8 cellular contexts compared by ENCODE assay signal in the genomic region with DNA sequence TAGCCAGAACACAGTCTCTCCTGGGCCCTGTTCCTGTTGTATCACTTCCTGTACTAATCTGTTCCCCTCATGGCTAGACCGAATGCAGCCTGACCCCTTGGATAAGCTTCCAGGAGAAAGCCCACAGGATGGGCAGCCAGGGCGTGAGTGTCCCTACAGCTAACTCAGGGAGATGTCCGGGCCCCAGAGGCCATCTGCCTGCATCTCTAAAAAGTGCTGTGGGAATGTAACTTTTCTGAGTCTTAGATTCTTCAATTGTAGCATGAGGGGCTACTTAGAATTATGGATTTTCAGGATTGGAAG. TPM values are rescaled to one million over a fixed set of nuclear protein-coding genes. Genes with fewer than 3 reads are reported as not detected.
DNase-seq lines count a peak whose midpoint lies in the region; ATAC-seq and TF ChIP-seq lines count a peak whose summit lies in the region.

No MANE protein-coding gene starts in this region.

- no peaks in the 10 kb centered on the region for H3K79me2 ChIP-seq in GM23338 (replicated peaks; ENCODE audit: insufficient read depth)

- no peaks in the 10 kb centered on the region for H4K20me1 ChIP-seq in GM23338 (replicated peaks; ENCODE audit: insufficient read depth)

- TF ChIP-seq CTCF in GM23338 (conservative IDR thresholded peaks at IDR 0.05; ENCODE audit: low read depth in 2 of 2), result no peak

- H3K27ac Mint-ChIP-seq in GM23338, result no peak overlapping the region
- H3K27ac Mint-ChIP-seq in activated T-helper 1 cell treated with anti-CD3 and anti-CD28 coated beads, Interleukin-12 subunit alpha, Interleukin-12 subunit beta, Interleukin-2, Interleukin-4 antibody, amounts not matched to agents 30 ng/mL and 10 ng/mL and 1 ng/mL, durations not matched to agents 14 hours and 24 hours and 36 hours, result peak overlapping the region; percentile 63
- no peak overlapping the region for H3K27ac Mint-ChIP-seq in activated naive CD8-positive, alpha-beta T cell treated with anti-CD3 and anti-CD28 coated beads for 36 hours

- intact Hi-C loops in activated T-helper 1 cell treated with anti-CD3 and anti-CD28 coated beads, Interleukin-12 subunit alpha, Interleukin-12 subunit beta, Interleukin-2, Interleukin-4 antibody, amounts not matched to agents 30 ng/mL and 10 ng/mL and 1 ng/mL, durations not matched to agents 14 hours and 24 hours and 36 hours (cut with micrococcal nuclease), result no loop called here

- no peak overlapping the region; the same call in 2 of the 3 replicates for H3K4me3 Mint-ChIP-seq in GM23338
- no peak overlapping the region for H3K4me3 Mint-ChIP-seq in activated T-helper 1 cell treated with anti-CD3 and anti-CD28 coated beads, Interleukin-12 subunit alpha, Interleukin-12 subunit beta, Interleukin-2, Interleukin-4 antibody, amounts not matched to agents 30 ng/mL and 10 ng/mL and 1 ng/mL, durations not matched to agents 14 hours and 24 hours and 36 hours
- no peak overlapping the region for H3K4me3 Mint-ChIP-seq in activated naive CD8-positive, alpha-beta T cell treated with anti-CD3 and anti-CD28 coated beads for 36 hours

- H3K27ac ChIP-seq in GM23338 (ENCODE audit: low read depth) (no peak overlapping the region; the same call in 1 of the 2 replicates), skin epidermis (peak overlapping the region; percentile 20 to 100 (median 97))

- H3F3A ChIP-seq in GM23338 (replicated peaks; ENCODE audit: low read depth), result peaks cover 19% of the 10 kb centered on the region

- peaks cover 80% of the 10 kb centered on the region for H3K4me1 Mint-ChIP-seq in GM23338
- H3K4me1 Mint-ChIP-seq in activated T-helper 1 cell treated with anti-CD3 and anti-CD28 coated beads, Interleukin-12 subunit alpha, Interleukin-12 subunit beta, Interleukin-2, Interleukin-4 antibody, amounts not matched to agents 30 ng/mL and 10 ng/mL and 1 ng/mL, durations not matched to agents 14 hours and 24 hours and 36 hours (ENCODE audit: low read depth), result peaks cover 70% of the 10 kb centered on the region
- peaks cover 65% of the 10 kb centered on the region for H3K4me1 Mint-ChIP-seq in activated naive CD8-positive, alpha-beta T cell treated with anti-CD3 and anti-CD28 coated beads for 36 hours

- no peaks in the 10 kb centered on the region for H3K36me3 ChIP-seq in GM23338 (ENCODE audit: insufficient read depth)

- 0 out of 2 replicates have a peak overlapping the region, but pooled peaks have one; percentile 54 for H3K4me2 ChIP-seq in GM23338

- H3K27me3 ChIP-seq in GM23338 (ENCODE audit: insufficient read depth), result no peaks in the 10 kb centered on the region

- no peaks in the 10 kb centered on the region for H3K9me2 ChIP-seq in GM23338 (ENCODE audit: insufficient read depth)

- H3K9me3 Mint-ChIP-seq in GM23338, result no peaks in the 10 kb centered on the region; the same call in 2 of the 3 replicates
- H3K9me3 Mint-ChIP-seq in activated T-helper 1 cell treated with anti-CD3 and anti-CD28 coated beads, Interleukin-12 subunit alpha, Interleukin-12 subunit beta, Interleukin-2, Interleukin-4 antibody, amounts not matched to agents 30 ng/mL and 10 ng/mL and 1 ng/mL, durations not matched to agents 14 hours and 24 hours and 36 hours, result no peaks in the 10 kb centered on the region
- no peaks in the 10 kb centered on the region for H3K9me3 Mint-ChIP-seq in activated naive CD8-positive, alpha-beta T cell treated with anti-CD3 and anti-CD28 coated beads for 36 hours

- DNase-seq in GM23338 (ENCODE audit: low spot score), result no peak
- DNase-seq in activated T-helper 1 cell treated with anti-CD3 and anti-CD28 coated beads, Interleukin-12 subunit alpha, Interleukin-12 subunit beta, Interleukin-2, Interleukin-4 antibody, amounts not matched to agents 30 ng/mL and 10 ng/mL and 1 ng/mL, durations not matched to agents 14 hours and 24 hours and 36 hours (ENCODE audit: low spot score), result no peak
- peak; percentile 58 for DNase-seq in islet precursor cell
- DNase-seq in HuH-7 (ENCODE audit: low spot score), result no peak
- DNase-seq in NCI-H1417 treated with DMSO at 0.1 percent for 48 hours (lab: John Stamatoyannopoulos, UW), result no peak
- no peak for DNase-seq in epidermal melanocyte (ENCODE audit: insufficient read length, low spot score)
- DNase-seq in activated naive CD8-positive, alpha-beta T cell treated with anti-CD3 and anti-CD28 coated beads for 36 hours, result no peak

- no peak overlapping the region for H2AFZ ChIP-seq in GM23338

- peaks cover 71% of the 10 kb centered on the region for H3K4me1 ChIP-seq in GM23338 (ENCODE audit: insufficient read depth)

- H3K36me3 Mint-ChIP-seq in GM23338 (ENCODE audit: low read depth), result no peaks in the 10 kb centered on the region
- H3K36me3 Mint-ChIP-seq in activated T-helper 1 cell treated with anti-CD3 and anti-CD28 coated beads, Interleukin-12 subunit alpha, Interleukin-12 subunit beta, Interleukin-2, Interleukin-4 antibody, amounts not matched to agents 30 ng/mL and 10 ng/mL and 1 ng/mL, durations not matched to agents 14 hours and 24 hours and 36 hours (ENCODE audit: low read depth), result peaks cover 4% of the 10 kb centered on the region
- no peaks in the 10 kb centered on the region for H3K36me3 Mint-ChIP-seq in activated naive CD8-positive, alpha-beta T cell treated with anti-CD3 and anti-CD28 coated beads for 36 hours

- ATAC-seq in GM23338, result no peak

- peaks cover 30% of the 10 kb centered on the region for H3K27me3 Mint-ChIP-seq in GM23338 (ENCODE audit: insufficient read depth, low read depth, poor library complexity)
- H3K27me3 Mint-ChIP-seq in activated T-helper 1 cell treated with anti-CD3 and anti-CD28 coated beads, Interleukin-12 subunit alpha, Interleukin-12 subunit beta, Interleukin-2, Interleukin-4 antibody, amounts not matched to agents 30 ng/mL and 10 ng/mL and 1 ng/mL, durations not matched to agents 14 hours and 24 hours and 36 hours (ENCODE audit: insufficient read depth), result no peaks in the 10 kb centered on the region
- no peaks in the 10 kb centered on the region for H3K27me3 Mint-ChIP-seq in activated naive CD8-positive, alpha-beta T cell treated with anti-CD3 and anti-CD28 coated beads for 36 hours

- H3K4me3 ChIP-seq in GM23338 (no peak overlapping the region), skin epidermis (no peak overlapping the region)

TF ChIP-seq in GM23338, 12 proteins besides CTCF, POLR2A, EP300 and RAD21 (continues in another document):
- TF ChIP-seq POLR2AphosphoS5 (IDR thresholded peaks at IDR 0.05; ENCODE audit: low read depth), result no peak
- no peak for TF ChIP-seq JUNB (IDR thresholded peaks at IDR 0.05; ENCODE audit: unreplicated experiment)

RNA-seq across cellular contexts. Expression of gene MALAT1, which starts 7.7 kb away (rescaled TPM):
- total RNA-seq in GM23338 (2014; rRNA removed; shearing (Covaris generic)), result 1,789 and 2,206 TPM in 2 replicates
- 4,618 and 6,020 TPM in 2 replicates for polyA plus RNA-seq in GM23338 (2016; fragmentation: Nextera tagmentation; extraction: Ambion mirVana)
- total RNA-seq in activated T-helper 1 cell treated with anti-CD3 and anti-CD28 coated beads, Interleukin-12 subunit alpha, Interleukin-12 subunit beta, Interleukin-2, Interleukin-4 antibody, amounts not matched to agents 30 ng/mL and 10 ng/mL and 1 ng/mL, durations not matched to agents 14 hours and 24 hours and 36 hours, result 5,323 and 5,421 TPM in 2 replicates
- total RNA-seq in activated naive CD8-positive, alpha-beta T cell treated with anti-CD3 and anti-CD28 coated beads for 36 hours, result 1,000 to 10,000 TPM; 2,463 to 2,829 TPM

RNA-seq across cellular contexts. Expression of gene SCYL1, which starts 33.8 kb away (rescaled TPM):
- total RNA-seq in GM23338 (2014; rRNA removed; shearing (Covaris generic)), result 55.1 and 66.1 TPM in 2 replicates
- 52.7 and 61.7 TPM in 2 replicates for polyA plus RNA-seq in GM23338 (2016; fragmentation: Nextera tagmentation; extraction: Ambion mirVana)
- total RNA-seq in activated T-helper 1 cell treated with anti-CD3 and anti-CD28 coated beads, Interleukin-12 subunit alpha, Interleukin-12 subunit beta, Interleukin-2, Interleukin-4 antibody, amounts not matched to agents 30 ng/mL and 10 ng/mL and 1 ng/mL, durations not matched to agents 14 hours and 24 hours and 36 hours, result 103 and 109 TPM in 2 replicates
- total RNA-seq in activated naive CD8-positive, alpha-beta T cell treated with anti-CD3 and anti-CD28 coated beads for 36 hours, result 10 to 100 TPM; 70.5 to 80.3 TPM
